12 cellular contexts compared by ENCODE assay signal in the genomic region with DNA sequence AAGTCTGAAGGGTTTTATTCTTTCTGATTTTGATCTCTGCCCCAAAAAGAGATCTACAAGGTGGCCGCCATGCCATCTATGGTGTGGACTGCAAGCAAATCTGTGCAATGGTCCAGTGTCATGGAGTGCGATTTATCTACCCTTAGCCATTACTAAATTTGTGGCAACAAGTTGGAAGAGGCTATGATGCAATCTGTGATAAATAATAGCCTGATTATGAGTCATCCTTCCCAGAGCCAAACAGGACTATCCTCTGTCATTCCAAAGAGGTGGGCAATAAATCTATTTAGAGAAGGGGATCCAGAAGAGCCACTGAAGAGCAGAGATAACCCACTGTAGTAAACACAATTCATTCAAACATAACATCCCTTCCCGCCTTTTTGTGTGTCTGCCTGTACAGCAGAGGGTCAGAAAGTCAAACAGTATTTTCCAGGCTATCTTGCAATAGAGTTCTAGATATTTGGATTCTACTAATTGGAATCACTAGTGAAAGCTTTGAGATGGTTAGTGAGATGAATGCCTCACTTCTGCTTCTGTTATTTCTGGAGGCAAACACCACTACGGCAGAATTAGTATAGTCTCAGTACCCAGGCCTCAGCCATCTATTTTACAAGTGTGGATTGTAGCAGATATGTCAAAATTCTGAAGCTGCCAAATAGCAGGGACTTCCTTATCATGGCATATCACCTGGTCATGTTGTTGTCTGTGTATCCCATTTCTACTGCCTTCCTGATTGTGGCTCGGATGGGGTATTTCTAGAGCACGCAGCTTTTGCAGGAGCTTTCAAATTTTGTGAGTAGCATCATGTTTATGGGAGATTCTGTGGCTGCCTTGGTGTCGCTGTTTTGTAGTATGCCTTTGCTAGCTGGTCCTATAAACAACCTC.
DNase-seq lines count a peak whose midpoint lies in the region; ATAC-seq, FAIRE-seq and TF ChIP-seq lines count a peak whose summit lies in the region.
"Had no signal": no experiment of that assay in that cellular context is flagged by ENCODE, and none has a peak within 500 bp of the region (broad histone marks: within the 10 kb centered on the region; RNA-seq: fewer than 3 reads in every experiment).

No MANE protein-coding gene starts in this region.

- in situ Hi-C loops in astrocyte of the spinal cord (cut with HindIII; ENCODE audit: low sequenced_read_pairs), result no loop called here

- no peaks in the 10 kb centered on the region for H3K27me3 ChIP-seq in heart right ventricle
- H3K27me3 ChIP-seq in neural progenitor cell, result no peaks in the 10 kb centered on the region

- no peak overlapping the region for H3K27ac Mint-ChIP-seq in neural progenitor cell

- no peaks in the 10 kb centered on the region for H4K20me1 ChIP-seq in neural progenitor cell (ENCODE audit: low read depth)

- H3K4me3 ChIP-seq in astrocyte of the spinal cord (ENCODE audit: low read depth, low read length), result no peak overlapping the region
- H3K4me3 ChIP-seq in heart right ventricle, result no peak overlapping the region
- no peak overlapping the region for H3K4me3 ChIP-seq in neural progenitor cell

- peak in 5 of 8 donors; percentile 26 to 60 (median 50) for ATAC-seq in heart right ventricle
- no peak for ATAC-seq in HG03354 (IDR thresholded peaks at IDR 0.05; ENCODE audit: poor library complexity, severe bottlenecking, unreplicated experiment)

- TF ChIP-seq CTCF in astrocyte of the spinal cord (IDR thresholded peaks at IDR 0.05; ENCODE audit: low read depth, low read length) (no peak), heart right ventricle (IDR thresholded peaks at IDR 0.05) (no peak), neural progenitor cell (IDR thresholded peaks at IDR 0.05) (no peak)

- no peaks in the 10 kb centered on the region for H3K79me2 ChIP-seq in neural progenitor cell (ENCODE audit: low read depth)

- H3K9ac ChIP-seq in neural progenitor cell, result no peak overlapping the region

- H3K4me2 ChIP-seq in neural progenitor cell, result no peak overlapping the region

- peak overlapping the region in 1 of 10 donors; percentile 52 for H3K27ac ChIP-seq in heart right ventricle
- no peak overlapping the region for H3K27ac ChIP-seq in neural progenitor cell
- H3K27ac ChIP-seq: 22Rv1 had no signal

- no peaks in the 10 kb centered on the region for H3K4me1 Mint-ChIP-seq in neural progenitor cell

- H3F3A ChIP-seq in neural progenitor cell (ENCODE audit: low read depth), result no peaks in the 10 kb centered on the region

- intact Hi-C loops in heart right ventricle (cut with DNase I), result no loop called here

- WGBS in heart right ventricle, 2 donors, result 85 to 86% methylated on average over 7 of the region's 7 CpGs

- no peak for FAIRE-seq in urothelium cell line (lab: Jason Lieb, UNC)
- FAIRE-seq: RCC 7860 had no signal

- no peak overlapping the region for H2AFZ ChIP-seq in neural progenitor cell (replicated peaks)

- peaks cover 0 to 28% (median 5%) of the 10 kb centered on the region in 9 donors for H3K4me1 ChIP-seq in heart right ventricle
- H3K4me1 ChIP-seq in neural progenitor cell, result no peaks in the 10 kb centered on the region

- no peaks in the 10 kb centered on the region for H3K36me3 Mint-ChIP-seq in neural progenitor cell

- H3K4me3 Mint-ChIP-seq in neural progenitor cell, result no peak overlapping the region

- H3K9me3 Mint-ChIP-seq in neural progenitor cell, result no peaks in the 10 kb centered on the region

- H3K9me3 ChIP-seq in heart right ventricle (no peaks in the 10 kb centered on the region), neural progenitor cell (ENCODE audit: low read depth) (no peaks in the 10 kb centered on the region)

- H3K36me3 ChIP-seq in heart right ventricle (no peaks in the 10 kb centered on the region), neural progenitor cell (no peaks in the 10 kb centered on the region)

- DNase-seq in DMS153 (lab: John Stamatoyannopoulos, UW) (peak; percentile 12), DMS153 treated with DMSO at 0.1 percent for 48 hours (lab: John Stamatoyannopoulos, UW; ENCODE audit: unreplicated experiment) (no peak), astrocyte of the spinal cord (ENCODE audit: low read depth, low spot score) (peak; percentile 62), heart right ventricle (no peak), urothelium cell line (ENCODE audit: low spot score) (peak; percentile 40), NCI-H187 treated with DMSO at 0.1 percent for 48 hours (lab: John Stamatoyannopoulos, UW) (no peak), neural progenitor cell (ENCODE audit: low spot score) (no peak)
- DNase-seq: activated CD8-positive, alpha-beta memory T cell treated with anti-CD3 and anti-CD28 coated beads for 24 hours; NCI-H1092 treated with DMSO at 0.1 percent for 48 hours had no signal

- peaks cover 4% of the 10 kb centered on the region for H3K27me3 Mint-ChIP-seq in neural progenitor cell (ENCODE audit: insufficient read depth, low read depth)

Comparison
In these comparisons a context has a peak if more than half of its experiments do, and no peak if none do; other contexts are left out.
1. DNase-seq: peak in DMS153 (single experiment), astrocyte of the spinal cord (single experiment) and urothelium cell line (single experiment); none in DMS153 treated with DMSO at 0.1 percent for 48 hours (single experiment), heart right ventricle (0 of 2), NCI-H187 treated with DMSO at 0.1 percent for 48 hours (single experiment) and neural progenitor cell (single experiment).